11 cellular contexts compared by ENCODE assay signal in the genomic region with DNA sequence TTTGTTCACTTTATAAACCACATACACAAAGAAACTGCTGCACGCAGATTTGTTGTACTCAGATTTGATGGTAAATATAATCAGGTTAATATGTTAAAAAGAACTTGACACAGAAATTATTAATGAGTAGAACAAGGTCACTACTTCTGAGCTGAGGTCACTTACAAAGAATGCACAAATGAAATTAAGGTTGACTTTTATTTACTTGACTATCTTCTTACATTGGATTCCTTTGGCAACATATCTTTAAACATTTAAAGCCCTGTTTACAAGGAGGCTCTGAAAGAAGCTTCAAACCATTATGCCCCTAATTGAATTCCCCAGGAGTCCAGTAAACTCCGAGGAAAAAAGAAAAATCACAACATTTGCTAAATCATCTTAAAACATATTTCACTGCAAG.
"Had no signal": no experiment of that assay in that cellular context is flagged by ENCODE, and none has a peak within 500 bp of the region (broad histone marks: within the 10 kb centered on the region; RNA-seq: fewer than 3 reads in every experiment).

No MANE protein-coding gene starts in this region.

- H3K27me3 Mint-ChIP-seq: activated CD4-positive, alpha-beta T cell treated with anti-CD3 and anti-CD28 coated beads, Interleukin-2, amount 10 ng/mL, durations not matched to agents 24 days and 14 days had no signal

- H3K9me3 Mint-ChIP-seq: activated CD4-positive, alpha-beta T cell treated with anti-CD3 and anti-CD28 coated beads, Interleukin-2, amount 10 ng/mL, durations not matched to agents 24 days and 14 days; activated naive CD4-positive, alpha-beta T cell treated with anti-CD3 and anti-CD28 coated beads for 36 hours had no signal

- H3K4me1 ChIP-seq: parathyroid adenoma had no signal

- H3K4me1 Mint-ChIP-seq: activated CD4-positive, alpha-beta T cell treated with anti-CD3 and anti-CD28 coated beads, Interleukin-2, amount 10 ng/mL, durations not matched to agents 24 days and 14 days had no signal

- DNase-seq: activated CD4-positive, alpha-beta T cell treated with anti-CD3 and anti-CD28 coated beads, Interleukin-2, amount 10 ng/mL, durations not matched to agents 24 days and 14 days; activated naive CD4-positive, alpha-beta T cell treated with anti-CD3 and anti-CD28 coated beads for 36 hours; central memory CD4-positive, alpha-beta T cell; cortex of kidney; effector memory CD4-positive, alpha-beta T cell; erythroblast; stimulated activated CD4-positive, alpha-beta T cell treated with anti-CD3 and anti-CD28 coated beads, Interleukin-4, amount 100 ng/mL, for 4 hours; T-helper 1 cell had no signal

- H3K4me3 ChIP-seq: skin epidermis had no signal

- H3K27ac ChIP-seq: parathyroid adenoma, skin epidermis had no signal

- H3K4me3 Mint-ChIP-seq: activated CD4-positive, alpha-beta T cell treated with anti-CD3 and anti-CD28 coated beads, Interleukin-2, amount 10 ng/mL, durations not matched to agents 24 days and 14 days; activated naive CD4-positive, alpha-beta T cell treated with anti-CD3 and anti-CD28 coated beads for 36 hours; activated T-helper 1 cell treated with anti-CD3 and anti-CD28 coated beads, Interleukin-12 subunit alpha, Interleukin-12 subunit beta, Interleukin-2, Interleukin-4 antibody, amounts not matched to agents 30 ng/mL and 10 ng/mL and 1 ng/mL, durations not matched to agents 14 hours and 24 hours and 36 hours had no signal

- H3K9ac ChIP-seq: parathyroid adenoma had no signal

- H3K27ac Mint-ChIP-seq: activated CD4-positive, alpha-beta T cell treated with anti-CD3 and anti-CD28 coated beads, Interleukin-2, amount 10 ng/mL, durations not matched to agents 24 days and 14 days; activated naive CD4-positive, alpha-beta T cell treated with anti-CD3 and anti-CD28 coated beads for 36 hours; activated T-helper 1 cell treated with anti-CD3 and anti-CD28 coated beads, Interleukin-12 subunit alpha, Interleukin-12 subunit beta, Interleukin-2, Interleukin-4 antibody, amounts not matched to agents 30 ng/mL and 10 ng/mL and 1 ng/mL, durations not matched to agents 14 hours and 24 hours and 36 hours had no signal

- H3K79me2 ChIP-seq: parathyroid adenoma had no signal
